Comparison of ENCODE assay signal across 8 cellular contexts in the genomic region with DNA sequence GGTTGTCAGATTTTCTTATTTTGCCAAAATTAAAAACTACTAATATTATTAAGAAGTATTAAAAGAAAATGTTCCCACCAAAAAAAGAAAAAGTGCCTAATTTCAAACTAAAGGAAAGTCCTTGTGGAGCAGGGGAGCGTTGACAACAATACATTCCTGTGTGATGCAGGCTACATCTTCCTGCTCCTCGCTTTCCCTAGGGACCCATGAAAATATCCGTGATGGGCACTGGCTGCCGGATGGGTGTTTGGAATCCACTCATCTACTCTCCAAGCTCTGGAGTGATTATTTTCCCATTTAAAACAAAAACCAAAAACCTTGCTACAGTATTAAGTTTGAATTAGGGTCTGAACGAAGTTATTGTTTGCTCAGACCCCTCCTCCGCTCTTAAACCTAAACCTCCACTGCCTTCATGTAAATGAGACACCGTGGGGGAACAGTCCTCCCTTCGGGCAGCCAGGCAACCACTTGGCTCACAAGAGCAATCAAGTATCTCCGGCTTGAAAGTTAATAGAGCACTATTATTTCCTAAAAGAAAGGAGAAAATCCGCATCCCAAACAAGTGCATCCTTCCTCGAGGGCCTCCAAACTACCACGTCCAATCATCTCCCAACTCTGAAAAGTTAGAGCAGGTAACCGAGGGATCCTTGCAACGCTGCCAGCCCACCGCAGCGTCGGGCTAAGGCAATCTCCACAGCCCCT. TPM values are rescaled to one million over a fixed set of nuclear protein-coding genes. Genes with fewer than 3 reads are reported as not detected.
A peak's percentile ranks its signal among the peaks of the same experiment; 100 is the strongest.
DNase-seq lines count a peak whose midpoint lies in the region; ATAC-seq and TF ChIP-seq lines count a peak whose summit lies in the region.

No MANE protein-coding gene starts in this region.

- H3K27ac Mint-ChIP-seq in IgD-negative memory B cell: no peak overlapping the region
- H3K27ac Mint-ChIP-seq in central memory CD8-positive, alpha-beta T cell (ENCODE audit: low read depth): no peak overlapping the region

- peak overlapping the region; percentile 21 for H3K27ac ChIP-seq in AG04450 (ENCODE audit: low read depth, low read length)

- peaks cover 31% of the 10 kb centered on the region for H3K27me3 Mint-ChIP-seq in IgD-negative memory B cell
- peaks cover 67% of the 10 kb centered on the region for H3K27me3 Mint-ChIP-seq in central memory CD8-positive, alpha-beta T cell

- no peak for ATAC-seq in central memory CD8-positive, alpha-beta T cell (replicated peaks; ENCODE audit: extremely low read depth, poor library complexity, severe bottlenecking)
- ATAC-seq in GM21529 (IDR thresholded peaks at IDR 0.05; ENCODE audit: unreplicated experiment) (no peak), GM21737 (IDR thresholded peaks at IDR 0.05; ENCODE audit: unreplicated experiment) (no peak)

- no peaks in the 10 kb centered on the region for H3K27me3 ChIP-seq in AG04450 (ENCODE audit: control insufficient read depth, insufficient read depth, low read length)

- H3K9me3 Mint-ChIP-seq in IgD-negative memory B cell: peaks cover 0 to 2% (median 0%) of the 10 kb centered on the region in 3 donors
- H3K9me3 Mint-ChIP-seq in central memory CD8-positive, alpha-beta T cell: no peaks in the 10 kb centered on the region

- POLR2A ChIA-PET in AG04450 (lab: Yijun Ruan, JAX): interaction anchor here (0.7 kb wide), 1 partner anchor 36 kb away, joined by 3 read pairs; no protein-coding TSS in a partner anchor

- no peaks in the 10 kb centered on the region; the same call in 1 of the 2 replicates for H3K9me3 ChIP-seq in AG04450 (ENCODE audit: control insufficient read depth, insufficient read depth, low read length)

- peak overlapping the region; percentile 70 for H3K4me3 ChIP-seq in AG04450 (ENCODE audit: low read depth, low read length)

- no peak for TF ChIP-seq CTCF in AG04450 (IDR thresholded peaks at IDR 0.05; ENCODE audit: low read depth, low read length)

- peaks cover 5 to 9% (median 8%) of the 10 kb centered on the region in 3 donors for H3K4me1 Mint-ChIP-seq in IgD-negative memory B cell
- H3K4me1 Mint-ChIP-seq in central memory CD8-positive, alpha-beta T cell: peaks cover 5% of the 10 kb centered on the region

- no peak for DNase-seq in AG04450 (ENCODE audit: low read depth, low spot score)
- DNase-seq in central memory CD8-positive, alpha-beta T cell (ENCODE audit: low spot score in 2 of 2): no peak
- peak; percentile 41 for DNase-seq in midbrain (lab: John Stamatoyannopoulos, UW)
- no peak for DNase-seq in putamen (ENCODE audit: low spot score)
- no peak for DNase-seq in activated CD4-positive, alpha-beta T cell treated with anti-CD3 and anti-CD28 coated beads, Interleukin-2, amount 50 U/mL, for 48 hours

- no peaks in the 10 kb centered on the region for H3K36me3 Mint-ChIP-seq in IgD-negative memory B cell
- H3K36me3 Mint-ChIP-seq in central memory CD8-positive, alpha-beta T cell (ENCODE audit: insufficient read depth): no peaks in the 10 kb centered on the region

- CTCF ChIA-PET in AG04450 (lab: Charles Lee): interaction anchor here (0.9 to 1.0 kb wide), 2 partner anchors 98 to 125 kb away, joined by 3 to 4 read pairs; no protein-coding TSS in a partner anchor

- H3K4me3 Mint-ChIP-seq in IgD-negative memory B cell: peak overlapping the region; percentile 47 to 90 (median 68)
- H3K4me3 Mint-ChIP-seq in central memory CD8-positive, alpha-beta T cell: peak overlapping the region; percentile 72

RNA-seq across cellular contexts. Expression of a gene that starts 1.5 kb away (rescaled TPM):
- polyA plus RNA-seq in AG04450 (2011; rRNA removed) (127 and 207 TPM in 2 replicates), IgD-negative memory B cell (0.69 TPM)
- 165 and 221 TPM in 2 replicates for polyA minus RNA-seq in AG04450 (2011; rRNA and poly(A)+ RNA removed)

RNA-seq across cellular contexts. Expression of a gene that starts 48.9 kb away (rescaled TPM):
- polyA plus RNA-seq in AG04450 (2011; rRNA removed): 0.12 TPM in 1 of 2 replicates, not detected in the other
- not detected in 2 replicates for polyA minus RNA-seq in AG04450 (2011; rRNA and poly(A)+ RNA removed)
- not detected for polyA plus RNA-seq in IgD-negative memory B cell

Comparison
In these comparisons a context has a peak if more than half of its experiments do, and no peak if none do; other contexts are left out.
1. RNA of a gene that starts 1.5 kb away (polyA plus RNA-seq): 127 to 207 TPM in AG04450; 0.69 TPM in IgD-negative memory B cell (single experiment); every median in the first group is over 10 times any median in the second.